In genomic region chr1:54882483-54882882, GRCh38 we compare ENCODE assay signal across 16 cellular contexts. TPM values are rescaled to one million over a fixed set of nuclear protein-coding genes. Genes with fewer than 3 reads are reported as not detected.
DNase-seq lines count a peak whose midpoint lies in the region; ATAC-seq and TF ChIP-seq lines count a peak whose summit lies in the region.
"Had no signal": no experiment of that assay in that cellular context is flagged by ENCODE, and none has a peak within 500 bp of the region (broad histone marks: within the 10 kb centered on the region; RNA-seq: fewer than 3 reads in every experiment).

No MANE protein-coding gene starts in this region.

- H3K27ac ChIP-seq in liver (ENCODE audit: low read depth in 1 of 2, low read length in 2 of 2) (peak overlapping the region; percentile 89 to 96), substantia nigra (ENCODE audit: low read depth, low read length, poor library complexity, severe bottlenecking) (no peak overlapping the region)
- H3K27ac ChIP-seq: parathyroid adenoma, tibial artery had no signal

- no peak for TF ChIP-seq CTCF in LNCaP clone FGC (IDR thresholded peaks at IDR 0.05; ENCODE audit: control insufficient read depth, extremely low read depth, insufficient read depth)
- TF ChIP-seq CTCF in brain (conservative IDR thresholded peaks at IDR 0.05) = no peak
- TF ChIP-seq CTCF in liver (IDR thresholded peaks at IDR 0.05; ENCODE audit: low read depth, low read length, missing input control) = no peak

- peak; percentile 52 for DNase-seq in COLO668 (lab: John Stamatoyannopoulos, UW; ENCODE audit: unreplicated experiment)
- peak; percentile 87 for DNase-seq in LNCaP clone FGC (ENCODE audit: low read depth)
- DNase-seq in stimulated activated naive CD4-positive, alpha-beta T cell treated with Interleukin-2 at 50 U/mL for 16 hours (lab: John Stamatoyannopoulos, UW) = no peak
- no peak for DNase-seq in stimulated activated CD4-positive, alpha-beta T cell treated with anti-CD3 and anti-CD28 coated beads, Interleukin-2, amount 100 ng/mL, for 24 hours
- no peak for DNase-seq in substantia nigra (lab: John Stamatoyannopoulos, UW)
- DNase-seq: activated CD4-positive, alpha-beta memory T cell treated with anti-CD3 and anti-CD28 coated beads for 36 hours; anterior cingulate cortex; dorsolateral prefrontal cortex; NCI-H1105; NCI-H526 treated with DMSO at 0.1 percent for 48 hours; stimulated activated CD4-positive, alpha-beta T cell treated with anti-CD3 and anti-CD28 coated beads, Interleukin-15, amount 100 ng/mL, for 24 hours; tibial artery had no signal

- 68% methylated on average over 1 of the region's 1 CpG for WGBS in liver

- no peak for TF ChIP-seq RAD21 in liver (IDR thresholded peaks at IDR 0.05)

- peaks cover 2 to 35% (median 16%) of the 10 kb centered on the region in 5 experiments for H3K9me3 Mint-ChIP-seq in brain
- H3K9me3 Mint-ChIP-seq: activated CD4-positive, alpha-beta memory T cell treated with anti-CD3 and anti-CD28 coated beads for 36 hours had no signal

- ATAC-seq in GM19328 (IDR thresholded peaks at IDR 0.05; ENCODE audit: unreplicated experiment) = no peak

- H3K9ac ChIP-seq in liver (ENCODE audit: low read depth in 1 of 2, low read length in 2 of 2) = no peak overlapping the region
- H3K9ac ChIP-seq: parathyroid adenoma had no signal

- H3K36me3 Mint-ChIP-seq in brain = peaks cover 73% of the 10 kb centered on the region

- no peaks in the 10 kb centered on the region for H3K9me3 ChIP-seq in liver (ENCODE audit: control insufficient read depth in 4 of 4, low read length in 3 of 4)
- H3K9me3 ChIP-seq: tibial artery had no signal

- H3K4me1 ChIP-seq in liver (ENCODE audit: control insufficient read depth in 4 of 4, insufficient read depth in 4 of 4, low read length in 3 of 4) = peaks cover 7 to 59% (median 40%) of the 10 kb centered on the region in 4 donors

- H3K27me3 ChIP-seq in liver (ENCODE audit: control insufficient read depth in 4 of 4, insufficient read depth in 4 of 4, low read length in 3 of 4) = no peaks in the 10 kb centered on the region
- H3K27me3 ChIP-seq: dorsolateral prefrontal cortex, tibial artery had no signal

- H3K4me1 Mint-ChIP-seq in brain = peaks cover 55% of the 10 kb centered on the region

- peak overlapping the region in 1 of 5 experiments; percentile 13 for H3K27ac Mint-ChIP-seq in brain
- H3K27ac Mint-ChIP-seq: activated CD4-positive, alpha-beta memory T cell treated with anti-CD3 and anti-CD28 coated beads for 36 hours had no signal

- no peak overlapping the region for H3K4me3 ChIP-seq in LNCaP clone FGC (ENCODE audit: low read depth, low read length)
- no peak overlapping the region for H3K4me3 ChIP-seq in liver (ENCODE audit: low read depth in 1 of 3, low read length in 3 of 3)
- H3K4me3 ChIP-seq: dorsolateral prefrontal cortex, tibial artery had no signal

- H3K4me3 Mint-ChIP-seq in brain = peak overlapping the region in 3 of 5 experiments; percentile 11 to 45 (median 19)
- H3K4me3 Mint-ChIP-seq: activated CD4-positive, alpha-beta memory T cell treated with anti-CD3 and anti-CD28 coated beads for 36 hours had no signal

- H3K27me3 Mint-ChIP-seq in brain = peaks cover 14% of the 10 kb centered on the region
- H3K27me3 Mint-ChIP-seq: activated CD4-positive, alpha-beta memory T cell treated with anti-CD3 and anti-CD28 coated beads for 36 hours had no signal

- peaks cover 2 to 13% (median 7%) of the 10 kb centered on the region in 4 donors for H3K36me3 ChIP-seq in liver (ENCODE audit: control insufficient read depth in 4 of 4, insufficient read depth in 3 of 4, low read depth in 1 of 4, low read length in 3 of 4)

TF ChIP-seq in liver, 16 proteins besides CTCF, POLR2A, EP300 and RAD21:
- peak in 1 of 2 donors; percentile 24 for TF ChIP-seq RXRA (IDR thresholded peaks at IDR 0.05)
- peak; percentile 21 for TF ChIP-seq YY1 (IDR thresholded peaks at IDR 0.05)
- TF ChIP-seq HNF4A (conservative IDR thresholded peaks at IDR 0.05) = no peak
TF ChIP-seq in liver: peak in this region for 2.

RNA-seq across cellular contexts. Expression of gene DHCR24, which starts 4.5 kb away (rescaled TPM):
- polyA plus RNA-seq in brain (ENCODE audit: insufficient read depth, low read depth, low replicate concordance) (158 TPM), liver (100 to 1,000 TPM; 271 to 705 TPM)
- total RNA-seq in liver = 100 to 1,000 TPM; 495 to 815 TPM

Comparison
In these comparisons a context has a peak if more than half of its experiments do, and no peak if none do; other contexts are left out.
1. DNase-seq: peak in COLO668 (single experiment) and LNCaP clone FGC (single experiment); none in stimulated activated naive CD4-positive, alpha-beta T cell treated with Interleukin-2 at 50 U/mL for 16 hours (single experiment), stimulated activated CD4-positive, alpha-beta T cell treated with anti-CD3 and anti-CD28 coated beads, Interleukin-2, amount 100 ng/mL, for 24 hours (0 of 2) and substantia nigra (0 of 49).